8 cellular contexts compared by ENCODE assay signal in the genomic region with DNA sequence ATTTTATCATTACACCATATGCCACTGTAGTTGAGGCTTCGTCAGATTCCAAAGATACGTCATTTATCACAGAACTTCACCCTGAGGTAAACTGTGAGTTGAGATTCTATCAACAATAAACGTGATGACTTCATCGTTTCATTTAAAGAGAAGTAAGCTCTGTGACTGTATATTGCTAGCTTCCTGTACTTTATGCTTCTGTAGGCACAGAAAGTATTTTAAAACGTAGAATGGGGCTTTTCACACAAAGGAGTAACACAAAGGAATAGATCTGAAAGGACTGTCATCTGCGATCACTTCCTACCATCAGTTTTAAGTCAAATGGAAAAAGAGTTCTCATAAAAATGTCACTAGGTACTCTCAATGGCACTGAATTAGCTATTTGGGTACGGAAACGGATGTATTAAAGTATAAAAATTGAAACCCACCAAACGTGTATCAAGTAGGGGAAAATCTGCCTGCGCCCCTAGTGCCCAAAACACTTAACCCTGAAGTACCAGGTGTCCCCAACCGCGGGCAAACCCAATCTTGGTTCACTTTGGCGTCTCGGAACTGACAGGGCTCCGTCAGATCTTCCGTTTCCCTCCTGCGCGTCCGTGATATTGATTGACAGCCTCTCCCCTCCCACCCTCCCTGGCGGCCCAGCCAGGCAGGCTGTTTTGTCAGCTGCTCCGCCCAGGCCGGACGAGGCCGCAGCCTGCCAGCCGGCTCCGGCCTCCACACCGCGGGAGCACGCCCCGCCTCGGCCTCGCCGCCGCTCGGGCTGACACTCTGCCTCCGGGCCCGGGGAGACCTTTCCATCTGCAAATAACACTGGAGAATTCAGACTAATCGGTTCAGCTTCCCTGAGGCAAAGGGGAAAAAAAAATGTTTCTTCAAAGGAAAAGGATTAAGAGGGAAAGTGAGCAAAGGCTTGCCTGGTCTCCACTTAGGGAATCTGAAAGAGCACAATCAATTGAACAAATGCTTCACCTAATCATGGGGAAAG.
A peak's percentile ranks its signal among the peaks of the same experiment; 100 is the strongest.
DNase-seq lines count a peak whose midpoint lies in the region; ATAC-seq and TF ChIP-seq lines count a peak whose summit lies in the region.

No MANE protein-coding gene starts in this region.

- peak; percentile 96 for ATAC-seq in GM18519 (IDR thresholded peaks at IDR 0.05; ENCODE audit: low FRiP score, unreplicated experiment)
- ATAC-seq in HG03039 (IDR thresholded peaks at IDR 0.05; ENCODE audit: unreplicated experiment): peak; percentile 100

- H3K4me2 ChIP-seq in mesenchymal stem cell (ENCODE audit: low read length, poor library complexity, severe bottlenecking): peak overlapping the region; percentile 93

- DNase-seq in NCI-H446 treated with DMSO at 0.1 percent for 48 hours (lab: John Stamatoyannopoulos, UW) (peak; percentile 48), endodermal cell (peak; percentile 95), mesenchymal stem cell (peak; percentile 66)
- peak; percentile 12 to 16 for DNase-seq in activated CD4-positive, alpha-beta T cell treated with anti-CD3 and anti-CD28 coated beads, Interleukin-2, amount 50 U/mL, for 4 hours
- peak; percentile 37 to 56 for DNase-seq in stimulated activated CD8-positive, alpha-beta memory T cell treated with anti-CD3 and anti-CD28 coated beads, Interleukin-15, amount 100 ng/mL, for 48 hours (ENCODE audit: low read depth in 2 of 2)

- no peak overlapping the region for H2BK5ac ChIP-seq in mesenchymal stem cell (ENCODE audit: low read depth, low read length, poor library complexity, severe bottlenecking)

- H3K18ac ChIP-seq in mesenchymal stem cell (ENCODE audit: low read depth in 1 of 2, low read length in 2 of 2): peak overlapping the region in 1 of 2 experiments; percentile 82

- H3K9me3 ChIP-seq in endodermal cell (ENCODE audit: control insufficient read depth, low read length): no peaks in the 10 kb centered on the region
- no peaks in the 10 kb centered on the region for H3K9me3 ChIP-seq in mesenchymal stem cell (ENCODE audit: control insufficient read depth, low read length)

- H3K9me3 Mint-ChIP-seq in endodermal cell: no peaks in the 10 kb centered on the region

- WGBS in endodermal cell (ENCODE audit: insufficient coverage in 1 of 2, insufficient read length in 1 of 2), 2 experiments: 13 to 25% methylated on average over 21 to 38 of the region's 38 CpGs
- WGBS in mesenchymal stem cell: 8% methylated on average over 36 of the region's 38 CpGs

- H2BK15ac ChIP-seq in mesenchymal stem cell (ENCODE audit: low read depth, poor library complexity, severe bottlenecking): no peak overlapping the region

- H2AFZ ChIP-seq in ACC112 (ENCODE audit: low read length, unreplicated experiment) (peak overlapping the region; percentile 100), mesenchymal stem cell (ENCODE audit: low read depth, low read length) (peak overlapping the region; percentile 82)

- H3K27me3 ChIP-seq in ACC112 (ENCODE audit: insufficient read depth, low read length): no peaks in the 10 kb centered on the region
- H3K27me3 ChIP-seq in endodermal cell (ENCODE audit: control insufficient read depth, insufficient read depth, low read length, poor library complexity, severe bottlenecking): no peaks in the 10 kb centered on the region
- H3K27me3 ChIP-seq in mesenchymal stem cell (ENCODE audit: control insufficient read depth in 1 of 2, insufficient read depth in 1 of 2, low read length in 2 of 2): no peaks in the 10 kb centered on the region

- H2BK12ac ChIP-seq in mesenchymal stem cell (ENCODE audit: low read length in 2 of 2): no peak overlapping the region

- no peaks in the 10 kb centered on the region for H3K36me3 ChIP-seq in ACC112 (ENCODE audit: insufficient read depth, low read length)
- H3K36me3 ChIP-seq in endodermal cell (ENCODE audit: control insufficient read depth, insufficient read depth, low read length): no peaks in the 10 kb centered on the region
- H3K36me3 ChIP-seq in mesenchymal stem cell (ENCODE audit: control insufficient read depth in 1 of 2, insufficient read depth in 2 of 2, low read depth in 1 of 2, low read length in 2 of 2): no peaks in the 10 kb centered on the region

- H3K4me1 ChIP-seq in ACC112 (ENCODE audit: control insufficient read depth, insufficient read depth, low read length, unreplicated experiment) (peaks cover 20% of the 10 kb centered on the region), endodermal cell (ENCODE audit: control insufficient read depth, insufficient read depth, low read length) (peaks cover 3% of the 10 kb centered on the region), mesenchymal stem cell (ENCODE audit: control insufficient read depth, insufficient read depth, low read depth, low read length) (no peaks in the 10 kb centered on the region)

- H3K4me3 Mint-ChIP-seq in endodermal cell: peak overlapping the region; percentile 59

- no peaks in the 10 kb centered on the region for H3K79me1 ChIP-seq in mesenchymal stem cell (replicated peaks; ENCODE audit: low read length, poor library complexity, severe bottlenecking)

- peaks cover 20% of the 10 kb centered on the region for H3K4me1 Mint-ChIP-seq in endodermal cell

- peak; percentile 53 for TF ChIP-seq CTCF in endodermal cell (conservative IDR thresholded peaks at IDR 0.05)

- peak overlapping the region; percentile 67 for H3K27ac ChIP-seq in ACC112 (ENCODE audit: low read depth, low read length)
- peak overlapping the region; percentile 3 for H3K27ac ChIP-seq in endodermal cell (ENCODE audit: low read depth, low read length)
- H3K27ac ChIP-seq in mesenchymal stem cell (ENCODE audit: low read length, poor library complexity, severe bottlenecking): peak overlapping the region; percentile 72

- H3K4me3 ChIP-seq in ACC112 (ENCODE audit: low read depth, low read length) (peak overlapping the region; percentile 73), endodermal cell (ENCODE audit: low read length) (peak overlapping the region; percentile 77), mesenchymal stem cell (ENCODE audit: insufficient read depth in 1 of 2, low read depth in 1 of 2, low read length in 2 of 2) (peak overlapping the region; percentile 52)

- H2AK5ac ChIP-seq in mesenchymal stem cell (ENCODE audit: low read length, severe bottlenecking): no peak overlapping the region

- H3K36me3 Mint-ChIP-seq in endodermal cell (ENCODE audit: low read depth): no peaks in the 10 kb centered on the region

- H4K8ac ChIP-seq in mesenchymal stem cell (ENCODE audit: low read length): peak overlapping the region; percentile 21

- H2BK120ac ChIP-seq in mesenchymal stem cell (ENCODE audit: low read depth, low read length): peak overlapping the region; percentile 2

- no peak overlapping the region for H3K23ac ChIP-seq in mesenchymal stem cell (ENCODE audit: low read length in 2 of 2)

- H3K27ac Mint-ChIP-seq in endodermal cell: peak overlapping the region; percentile 41

- no peaks in the 10 kb centered on the region for H3K79me2 ChIP-seq in ACC112 (ENCODE audit: control insufficient read depth, insufficient read depth, low read length, unreplicated experiment)

- H4K91ac ChIP-seq in mesenchymal stem cell (ENCODE audit: low read length): no peak overlapping the region

- H3K14ac ChIP-seq in mesenchymal stem cell (ENCODE audit: low read length in 2 of 2): no peak overlapping the region

- peak overlapping the region; percentile 62 for H3K9ac ChIP-seq in endodermal cell (ENCODE audit: extremely low read depth, low read length, poor library complexity, severe bottlenecking)
- peak overlapping the region; percentile 87 for H3K9ac ChIP-seq in mesenchymal stem cell (ENCODE audit: low read length)

- H3K27me3 Mint-ChIP-seq in endodermal cell (ENCODE audit: insufficient read depth): peaks cover 4% of the 10 kb centered on the region

- H3K4ac ChIP-seq in mesenchymal stem cell (ENCODE audit: low read depth in 1 of 2, low read length in 2 of 2): peak overlapping the region in 1 of 2 experiments; percentile 86

Comparison
In these comparisons a context has a peak if more than half of its experiments do, and no peak if none do; other contexts are left out.
1. Peak in every context shown above with its lines: DNase-seq, ATAC-seq, H3K4me3 ChIP-seq and H3K27ac ChIP-seq.
2. H3K27ac ChIP-seq: peak in every context shown above with its lines; median percentile 72 in mesenchymal stem cell; 67 in ACC112; 3 in endodermal cell.
3. DNase-seq: peak in every context shown above with its lines; median percentile 95 in endodermal cell; 66 in mesenchymal stem cell; 48 in NCI-H446 treated with DMSO at 0.1 percent for 48 hours; 46 in stimulated activated CD8-positive, alpha-beta memory T cell treated with anti-CD3 and anti-CD28 coated beads, Interleukin-15, amount 100 ng/mL, for 48 hours; 14 in activated CD4-positive, alpha-beta T cell treated with anti-CD3 and anti-CD28 coated beads, Interleukin-2, amount 50 U/mL, for 4 hours.